22 cellular contexts compared by ENCODE assay signal in the genomic region with DNA sequence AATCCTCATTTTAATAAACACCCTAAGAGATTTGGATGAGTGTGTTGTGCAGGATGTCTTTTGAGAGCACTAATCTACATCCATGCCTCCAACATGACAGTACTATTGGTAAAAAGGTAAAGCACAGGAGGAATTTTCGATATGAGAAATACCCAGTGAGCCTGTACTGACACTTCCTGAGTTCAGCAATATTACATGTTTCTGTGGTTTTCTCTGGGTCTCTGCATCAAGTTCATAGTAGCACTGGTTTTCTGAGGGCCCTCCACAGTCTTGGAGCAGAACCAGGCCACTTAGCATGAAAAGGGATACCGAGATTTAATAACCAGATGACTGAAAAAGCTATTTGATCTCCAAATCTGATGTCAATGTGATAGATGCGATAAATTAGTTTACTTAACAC.
DNase-seq lines count a peak whose midpoint lies in the region; ATAC-seq, FAIRE-seq and TF ChIP-seq lines count a peak whose summit lies in the region.
"Had no signal": no experiment of that assay in that cellular context is flagged by ENCODE, and none has a peak within 500 bp of the region (broad histone marks: within the 10 kb centered on the region; RNA-seq: fewer than 3 reads in every experiment).

No MANE protein-coding gene starts in this region.

- peaks cover 3% of the 10 kb centered on the region for H3K9me3 Mint-ChIP-seq in T-helper 2 cell treated with Interferon-gamma antibody and Interleukin-4, amounts not matched to agents 5 μg/mL and 100 μg/mL, for 36 hours
- H3K9me3 Mint-ChIP-seq: nephron progenitor cell had no signal

- FAIRE-seq in kidney (lab: Jason Lieb, UNC), result no peak
- FAIRE-seq: D721Med, endometrium had no signal

- TF ChIP-seq POLR2A in thyroid gland (IDR thresholded peaks at IDR 0.05), result no peak
- no peak for TF ChIP-seq POLR2A in esophagus muscularis mucosa (IDR thresholded peaks at IDR 0.05; ENCODE audit: low read depth)

- no peaks in the 10 kb centered on the region for H3K36me3 Mint-ChIP-seq in T-helper 2 cell treated with Interferon-gamma antibody and Interleukin-4, amounts not matched to agents 5 μg/mL and 100 μg/mL, for 36 hours (ENCODE audit: low read depth)
- H3K36me3 Mint-ChIP-seq: stimulated activated effector memory CD8-positive, alpha-beta T cell treated with anti-CD3 and anti-CD28 coated beads, Interleukin-12 subunit alpha, Interleukin-12 subunit beta, amount 100 ng/mL, for 72 hours had no signal

- DNase-seq in thyroid gland, result peak; percentile 5 to 44
- no peak for DNase-seq in esophagus muscularis mucosa (ENCODE audit: extremely low spot score)
- no peak for DNase-seq in T-helper 2 cell treated with Interferon-gamma antibody and Interleukin-4, amounts not matched to agents 5 μg/mL and 100 μg/mL, for 36 hours (ENCODE audit: low spot score)
- DNase-seq in kidney, result no peak
- DNase-seq: activated CD4-positive, alpha-beta T cell treated with anti-CD3 and anti-CD28 coated beads, Interleukin-2, amount 50 U/mL, for 4 hours; activated naive CD4-positive, alpha-beta T cell treated with anti-CD3 and anti-CD28 coated beads, Interleukin-2, amount 50 U/mL, for 16 hours; activated T-cell treated with anti-CD3 and anti-CD28 coated beads, Interleukin-2, amount 50 U/mL, for 24 hours; mesenchymal stem cell; NCI-H187; NCI-H446; nephron progenitor cell; psoas muscle; tibial artery had no signal

- H3K4me3 Mint-ChIP-seq in T-helper 2 cell treated with Interferon-gamma antibody and Interleukin-4, amounts not matched to agents 5 μg/mL and 100 μg/mL, for 36 hours, result no peak overlapping the region
- H3K4me3 Mint-ChIP-seq: activated T-cell treated with anti-CD3 and anti-CD28 coated beads, Interleukin-2, amount 50 U/mL, for 24 hours; nephron progenitor cell; stimulated activated effector memory CD8-positive, alpha-beta T cell treated with anti-CD3 and anti-CD28 coated beads, Interleukin-12 subunit alpha, Interleukin-12 subunit beta, amount 100 ng/mL, for 72 hours had no signal

- no peaks in the 10 kb centered on the region for H3K27me3 Mint-ChIP-seq in T-helper 2 cell treated with Interferon-gamma antibody and Interleukin-4, amounts not matched to agents 5 μg/mL and 100 μg/mL, for 36 hours (ENCODE audit: low read depth)
- H3K27me3 Mint-ChIP-seq: activated T-cell treated with anti-CD3 and anti-CD28 coated beads, Interleukin-2, amount 50 U/mL, for 24 hours had no signal

- peak; percentile 51 for ATAC-seq in GM18909 (IDR thresholded peaks at IDR 0.05; ENCODE audit: poor library complexity, unreplicated experiment)
- ATAC-seq in GM21526 (IDR thresholded peaks at IDR 0.05; ENCODE audit: low FRiP score, unreplicated experiment), result peak; percentile 50
- peak; percentile 40 for ATAC-seq in HG03108 (IDR thresholded peaks at IDR 0.05; ENCODE audit: unreplicated experiment)
- ATAC-seq: psoas muscle; Right ventricle myocardium inferior; stimulated activated effector memory CD8-positive, alpha-beta T cell treated with anti-CD3 and anti-CD28 coated beads, Interleukin-12 subunit alpha, Interleukin-12 subunit beta, amount 100 ng/mL, for 72 hours had no signal

- intact Hi-C loops in thyroid gland (cut with DNase I) (no loop called here), esophagus muscularis mucosa (cut with DNase I) (no loop called here), kidney (cut with DNase I) (no loop called here)

- H3K27ac Mint-ChIP-seq in T-helper 2 cell treated with Interferon-gamma antibody and Interleukin-4, amounts not matched to agents 5 μg/mL and 100 μg/mL, for 36 hours, result no peak overlapping the region
- H3K27ac Mint-ChIP-seq: activated T-cell treated with anti-CD3 and anti-CD28 coated beads, Interleukin-2, amount 50 U/mL, for 24 hours; nephron progenitor cell; stimulated activated effector memory CD8-positive, alpha-beta T cell treated with anti-CD3 and anti-CD28 coated beads, Interleukin-12 subunit alpha, Interleukin-12 subunit beta, amount 100 ng/mL, for 72 hours had no signal

- H3K36me3 ChIP-seq in thyroid gland (no peaks in the 10 kb centered on the region), esophagus muscularis mucosa (no peaks in the 10 kb centered on the region), kidney (ENCODE audit: control insufficient read depth in 1 of 2, insufficient read depth in 2 of 2, low read length in 2 of 2) (no peaks in the 10 kb centered on the region)
- H3K36me3 ChIP-seq: tibial artery had no signal

- WGBS in thyroid gland, 2 donors, result 37 to 40% methylated on average over 3 of the region's 3 CpGs
- WGBS in esophagus muscularis mucosa, result 81% methylated on average over 3 of the region's 3 CpGs

- H3K4me1 Mint-ChIP-seq in T-helper 2 cell treated with Interferon-gamma antibody and Interleukin-4, amounts not matched to agents 5 μg/mL and 100 μg/mL, for 36 hours (ENCODE audit: low read depth), result no peaks in the 10 kb centered on the region
- H3K4me1 Mint-ChIP-seq: nephron progenitor cell; stimulated activated effector memory CD8-positive, alpha-beta T cell treated with anti-CD3 and anti-CD28 coated beads, Interleukin-12 subunit alpha, Interleukin-12 subunit beta, amount 100 ng/mL, for 72 hours had no signal

- H3K9me3 ChIP-seq in thyroid gland (no peaks in the 10 kb centered on the region), esophagus muscularis mucosa (no peaks in the 10 kb centered on the region), kidney (ENCODE audit: control insufficient read depth in 1 of 2, low read length in 2 of 2) (no peaks in the 10 kb centered on the region)
- H3K9me3 ChIP-seq: psoas muscle, tibial artery had no signal

- H3K4me1 ChIP-seq in thyroid gland, result no peaks in the 10 kb centered on the region
- H3K4me1 ChIP-seq in esophagus muscularis mucosa, result no peaks in the 10 kb centered on the region
- no peaks in the 10 kb centered on the region for H3K4me1 ChIP-seq in kidney (ENCODE audit: control insufficient read depth in 1 of 2, insufficient read depth in 1 of 2, low read depth in 1 of 2, low read length in 2 of 2)
- H3K4me1 ChIP-seq: psoas muscle, tibial artery had no signal

- TF ChIP-seq CTCF in thyroid gland (IDR thresholded peaks at IDR 0.05) (no peak), esophagus muscularis mucosa (IDR thresholded peaks at IDR 0.05) (no peak), kidney (IDR thresholded peaks at IDR 0.05; ENCODE audit: borderline replicate concordance, extremely low read depth, insufficient read depth) (no peak)

- no peak overlapping the region for H3K9ac ChIP-seq in kidney (ENCODE audit: low read length in 2 of 2)

- H3K27me3 ChIP-seq in thyroid gland (no peaks in the 10 kb centered on the region), esophagus muscularis mucosa (no peaks in the 10 kb centered on the region)
- H3K27me3 ChIP-seq: hepatocyte, tibial artery had no signal

- no peak for TF ChIP-seq EP300 in esophagus muscularis mucosa (IDR thresholded peaks at IDR 0.05)

- H3K27ac ChIP-seq in thyroid gland (no peak overlapping the region), esophagus muscularis mucosa (replicated peaks in 1 of 4) (no peak overlapping the region), kidney (ENCODE audit: low read depth in 2 of 2, low read length in 2 of 2) (no peak overlapping the region)
- H3K27ac ChIP-seq: hepatocyte, psoas muscle, tibial artery had no signal

- H3K4me3 ChIP-seq in thyroid gland (replicated peaks in 1 of 3) (no peak overlapping the region), esophagus muscularis mucosa (no peak overlapping the region), kidney (ENCODE audit: low read length in 2 of 2) (no peak overlapping the region)
- H3K4me3 ChIP-seq: hepatocyte, psoas muscle, smooth muscle cell, tibial artery had no signal

Comparison
In these comparisons a context has a peak if more than half of its experiments do, and no peak if none do; other contexts are left out.
1. DNase-seq: peak in thyroid gland (2 of 2); none in esophagus muscularis mucosa (single experiment), T-helper 2 cell treated with Interferon-gamma antibody and Interleukin-4, amounts not matched to agents 5 μg/mL and 100 μg/mL, for 36 hours (single experiment) and kidney (single experiment).
2. Peak in every context shown above with its lines, with median percentiles within 50 percentile points of each other: ATAC-seq.